In genomic region chr7:22346383-22347107, GRCh38 we compare ENCODE assay signal across 1 cellular context.
TF ChIP-seq lines count a peak whose summit lies in the region.

No MANE protein-coding gene starts in this region.

TF ChIP-seq in HepG2, 621 proteins besides CTCF, POLR2A, EP300 and RAD21 (continued from another document and continues in another):
- TF ChIP-seq, protein P1, sequence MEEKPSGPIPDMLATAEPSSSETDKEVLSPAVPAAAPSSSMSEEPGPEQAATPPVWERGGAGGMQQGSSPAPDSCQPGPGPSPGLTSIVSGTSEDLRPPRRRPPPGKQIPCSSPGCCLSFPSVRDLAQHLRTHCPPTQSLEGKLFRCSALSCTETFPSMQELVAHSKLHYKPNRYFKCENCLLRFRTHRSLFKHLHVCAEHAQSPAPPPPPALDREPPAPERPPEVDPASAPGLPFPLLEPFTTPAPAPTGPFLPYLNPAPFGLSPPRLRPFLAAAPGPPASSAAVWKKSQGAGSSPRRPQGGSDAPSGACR (CRISPR knock-in tag; IDR thresholded peaks at IDR 0.05): 0 out of 2 replicates have a peak, but pooled peaks have one; percentile 56
- TF ChIP-seq ZNF235 (CRISPR knock-in tag; IDR thresholded peaks at IDR 0.05; ENCODE audit: borderline replicate concordance): no peak
- TF ChIP-seq ZNF547 (CRISPR knock-in tag; IDR thresholded peaks at IDR 0.05): no peak
- TF ChIP-seq ZBTB40 (IDR thresholded peaks at IDR 0.05): no peak
- no peak for TF ChIP-seq ZBTB40 (CRISPR knock-in tag; IDR thresholded peaks at IDR 0.05)
- TF ChIP-seq ZFP1 (CRISPR knock-in tag; IDR thresholded peaks at IDR 0.05): no peak
- TF ChIP-seq ZNF558 (CRISPR knock-in tag; IDR thresholded peaks at IDR 0.05; ENCODE audit: borderline replicate concordance): no peak
- no peak for TF ChIP-seq HNRNPUL1 (IDR thresholded peaks at IDR 0.05; ENCODE audit: low read depth, low read length)
- no peak for TF ChIP-seq GLI4 (CRISPR knock-in tag; IDR thresholded peaks at IDR 0.05; ENCODE audit: borderline replicate concordance)
- TF ChIP-seq SOX5 (CRISPR knock-in tag; IDR thresholded peaks at IDR 0.05; ENCODE audit: borderline replicate concordance): peak; percentile 53; the same call in 1 of the 2 replicates
- TF ChIP-seq, protein P2, sequence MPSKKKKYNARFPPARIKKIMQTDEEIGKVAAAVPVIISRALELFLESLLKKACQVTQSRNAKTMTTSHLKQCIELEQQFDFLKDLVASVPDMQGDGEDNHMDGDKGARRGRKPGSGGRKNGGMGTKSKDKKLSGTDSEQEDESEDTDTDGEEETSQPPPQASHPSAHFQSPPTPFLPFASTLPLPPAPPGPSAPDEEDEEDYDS (CRISPR knock-in tag; IDR thresholded peaks at IDR 0.05): peak; percentile 54; the same call in 1 of the 2 replicates
- peak; percentile 99 for TF ChIP-seq TBX2 (CRISPR knock-in tag; IDR thresholded peaks at IDR 0.05; ENCODE audit: borderline replicate concordance)
- peak; percentile 71; the same call in 1 of the 2 replicates for TF ChIP-seq MEF2D (CRISPR knock-in tag; IDR thresholded peaks at IDR 0.05)
- TF ChIP-seq ZSCAN25 (CRISPR knock-in tag; IDR thresholded peaks at IDR 0.05): no peak
- TF ChIP-seq MED13 (CRISPR knock-in tag; IDR thresholded peaks at IDR 0.05): no peak
- TF ChIP-seq, protein P3, sequence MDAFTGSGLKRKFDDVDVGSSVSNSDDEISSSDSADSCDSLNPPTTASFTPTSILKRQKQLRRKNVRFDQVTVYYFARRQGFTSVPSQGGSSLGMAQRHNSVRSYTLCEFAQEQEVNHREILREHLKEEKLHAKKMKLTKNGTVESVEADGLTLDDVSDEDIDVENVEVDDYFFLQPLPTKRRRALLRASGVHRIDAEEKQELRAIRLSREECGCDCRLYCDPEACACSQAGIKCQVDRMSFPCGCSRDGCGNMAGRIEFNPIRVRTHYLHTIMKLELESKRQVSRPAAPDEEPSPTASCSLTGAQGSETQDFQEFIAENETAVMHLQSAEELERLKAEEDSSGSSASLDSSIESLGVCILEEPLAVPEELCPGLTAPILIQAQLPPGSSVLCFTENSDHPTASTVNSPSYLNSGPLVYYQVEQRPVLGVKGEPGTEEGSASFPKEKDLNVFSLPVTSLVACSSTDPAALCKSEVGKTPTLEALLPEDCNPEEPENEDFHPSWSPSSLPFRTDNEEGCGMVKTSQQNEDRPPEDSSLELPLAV (CRISPR knock-in tag; conservative IDR thresholded peaks at IDR 0.05; ENCODE audit: low read depth): no peak
- TF ChIP-seq, protein P4, sequence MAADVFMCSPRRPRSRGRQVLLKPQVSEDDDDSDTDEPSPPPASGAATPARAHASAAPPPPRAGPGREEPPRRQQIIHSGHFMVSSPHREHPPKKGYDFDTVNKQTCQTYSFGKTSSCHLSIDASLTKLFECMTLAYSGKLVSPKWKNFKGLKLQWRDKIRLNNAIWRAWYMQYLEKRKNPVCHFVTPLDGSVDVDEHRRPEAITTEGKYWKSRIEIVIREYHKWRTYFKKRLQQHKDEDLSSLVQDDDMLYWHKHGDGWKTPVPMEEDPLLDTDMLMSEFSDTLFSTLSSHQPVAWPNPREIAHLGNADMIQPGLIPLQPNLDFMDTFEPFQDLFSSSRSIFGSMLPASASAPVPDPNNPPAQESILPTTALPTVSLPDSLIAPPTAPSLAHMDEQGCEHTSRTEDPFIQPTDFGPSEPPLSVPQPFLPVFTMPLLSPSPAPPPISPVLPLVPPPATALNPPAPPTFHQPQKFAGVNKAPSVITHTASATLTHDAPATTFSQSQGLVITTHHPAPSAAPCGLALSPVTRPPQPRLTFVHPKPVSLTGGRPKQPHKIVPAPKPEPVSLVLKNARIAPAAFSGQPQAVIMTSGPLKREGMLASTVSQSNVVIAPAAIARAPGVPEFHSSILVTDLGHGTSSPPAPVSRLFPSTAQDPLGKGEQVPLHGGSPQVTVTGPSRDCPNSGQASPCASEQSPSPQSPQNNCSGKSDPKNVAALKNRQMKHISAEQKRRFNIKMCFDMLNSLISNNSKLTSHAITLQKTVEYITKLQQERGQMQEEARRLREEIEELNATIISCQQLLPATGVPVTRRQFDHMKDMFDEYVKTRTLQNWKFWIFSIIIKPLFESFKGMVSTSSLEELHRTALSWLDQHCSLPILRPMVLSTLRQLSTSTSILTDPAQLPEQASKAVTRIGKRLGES (CRISPR knock-in tag; IDR thresholded peaks at IDR 0.05; ENCODE audit: borderline replicate concordance): no peak
- TF ChIP-seq AHR (CRISPR knock-in tag; IDR thresholded peaks at IDR 0.05): no peak
- TF ChIP-seq ZNF672 (CRISPR knock-in tag; IDR thresholded peaks at IDR 0.05): no peak
- no peak for TF ChIP-seq ZNF101 (CRISPR knock-in tag; IDR thresholded peaks at IDR 0.05; ENCODE audit: borderline replicate concordance, low read depth)
- no peak for TF ChIP-seq ZNF441 (CRISPR knock-in tag; IDR thresholded peaks at IDR 0.05; ENCODE audit: borderline replicate concordance)
- TF ChIP-seq ETV5 (CRISPR knock-in tag; IDR thresholded peaks at IDR 0.05; ENCODE audit: borderline replicate concordance): peak; percentile 57; the same call in 1 of the 2 replicates
- peak; percentile 81; the same call in 1 of the 2 replicates for TF ChIP-seq TARDBP (CRISPR knock-in tag; IDR thresholded peaks at IDR 0.05)
- TF ChIP-seq ZNF275 (CRISPR knock-in tag; IDR thresholded peaks at IDR 0.05; ENCODE audit: borderline replicate concordance): no peak
- TF ChIP-seq EEA1 (CRISPR knock-in tag; IDR thresholded peaks at IDR 0.05; ENCODE audit: borderline replicate concordance): no peak
- TF ChIP-seq ZFY (CRISPR knock-in tag; IDR thresholded peaks at IDR 0.05): no peak
- no peak for TF ChIP-seq ZNF841 (CRISPR knock-in tag; IDR thresholded peaks at IDR 0.05; ENCODE audit: borderline replicate concordance)
- TF ChIP-seq NR2C2 (CRISPR knock-in tag; IDR thresholded peaks at IDR 0.05; ENCODE audit: borderline replicate concordance): no peak
- no peak for TF ChIP-seq ETV6 (CRISPR knock-in tag; conservative IDR thresholded peaks at IDR 0.05)
- TF ChIP-seq IRF1 (CRISPR knock-in tag; IDR thresholded peaks at IDR 0.05; ENCODE audit: low read depth): no peak
- no peak for TF ChIP-seq KLF12 (CRISPR knock-in tag; IDR thresholded peaks at IDR 0.05; ENCODE audit: borderline replicate concordance)
- no peak for TF ChIP-seq MAF1 (CRISPR knock-in tag; IDR thresholded peaks at IDR 0.05; ENCODE audit: borderline replicate concordance)
- no peak for TF ChIP-seq ZBTB43 (CRISPR knock-in tag; conservative IDR thresholded peaks at IDR 0.05)
- TF ChIP-seq ATF4 (CRISPR knock-in tag; IDR thresholded peaks at IDR 0.05): peak in 1 of 2 experiments; percentile 21; a peak in 1 of 4 replicates
- no peak for TF ChIP-seq HCFC1 (IDR thresholded peaks at IDR 0.05; ENCODE audit: low read depth, low read length)
- TF ChIP-seq ZNF512 (CRISPR knock-in tag; IDR thresholded peaks at IDR 0.05): no peak
